In genomic region chr19:15330801-15331418, GRCh38 we compare ENCODE assay signal across 8 cellular contexts. TPM values are rescaled to one million over a fixed set of nuclear protein-coding genes. Genes with fewer than 3 reads are reported as not detected.
DNase-seq lines count a peak whose midpoint lies in the region; TF ChIP-seq lines count a peak whose summit lies in the region.

No MANE protein-coding gene starts in this region.

- H3K4me1 ChIP-seq in PC-9 (replicated peaks; ENCODE audit: insufficient read depth), result peaks cover 49% of the 10 kb centered on the region
- H3K4me1 ChIP-seq in mononuclear cell (ENCODE audit: insufficient read depth, low read length), result peaks cover 70% of the 10 kb centered on the region

- H3K4me2 ChIP-seq in PC-9, result peak overlapping the region; percentile 98

- no peaks in the 10 kb centered on the region for H3K9me3 ChIP-seq in PC-9 (ENCODE audit: insufficient read depth, low read depth)
- H3K9me3 ChIP-seq in mononuclear cell (ENCODE audit: low read depth, low read length), result no peaks in the 10 kb centered on the region

- H4K20me1 ChIP-seq in PC-9 (ENCODE audit: insufficient read depth), result peaks cover 56% of the 10 kb centered on the region

- no peak for TF ChIP-seq CTCF in GM12875 (IDR thresholded peaks at IDR 0.05; ENCODE audit: borderline replicate concordance, insufficient read depth, low read depth, low read length)
- TF ChIP-seq CTCF in PC-9 (conservative IDR thresholded peaks at IDR 0.05), result no peak

- H3K79me2 ChIP-seq in PC-9 (ENCODE audit: low read depth), result peaks cover 74% of the 10 kb centered on the region

- no peaks in the 10 kb centered on the region for H3K9me2 ChIP-seq in PC-9 (ENCODE audit: insufficient read depth)

- BruUV-seq in PC-9 (replicated peaks; lab: Mats Ljungman, UMichigan), result TSS peak; percentile 25

- H3K27me3 ChIP-seq in PC-9 (ENCODE audit: insufficient read depth, low read depth), result no peaks in the 10 kb centered on the region
- no peaks in the 10 kb centered on the region for H3K27me3 ChIP-seq in mononuclear cell (ENCODE audit: insufficient read depth, low read length)

- peaks cover 32% of the 10 kb centered on the region for H3F3A ChIP-seq in PC-9 (ENCODE audit: insufficient read depth, low read depth)

- intact Hi-C loops in PC-9 (cut with micrococcal nuclease; ENCODE audit: unreplicated experiment), result no loop called here

- peak overlapping the region; percentile 97 for H3K4me3 ChIP-seq in GM12875 (ENCODE audit: low read depth, low read length)
- peak overlapping the region; percentile 91 for H3K4me3 ChIP-seq in PC-9
- H3K4me3 ChIP-seq in mononuclear cell (ENCODE audit: low read length), result peak overlapping the region; percentile 92

- peak overlapping the region; percentile 83 for H3K27ac ChIP-seq in PC-9

- POLR2A ChIA-PET in PC-9 (lab: Charles Lee; ENCODE audit: unreplicated experiment), result no interaction called here

- peaks cover 4% of the 10 kb centered on the region; the same call in 1 of the 2 replicates for H3K36me3 ChIP-seq in PC-9 (ENCODE audit: low read depth)

- no peak overlapping the region for H2AFZ ChIP-seq in PC-9

- DNase-seq in PC-9, result peak; percentile 18 to 82
- peak; percentile 62 for DNase-seq in dermis blood vessel endothelial cell
- DNase-seq in stimulated activated CD4-positive, alpha-beta T cell treated with anti-CD3 and anti-CD28 coated beads, Interleukin-4, amount 100 ng/mL, for 1 hour, result no peak
- no peak for DNase-seq in NCI-H2107 treated with DMSO at 0.1 percent for 48 hours (lab: John Stamatoyannopoulos, UW; ENCODE audit: unreplicated experiment)
- no peak for DNase-seq in HuH-7 (ENCODE audit: low spot score)
- DNase-seq in NCI-H128 (lab: John Stamatoyannopoulos, UW; ENCODE audit: unreplicated experiment), result no peak

- CTCF ChIA-PET in PC-9 (lab: Charles Lee), result no interaction called here

RNA-seq across cellular contexts. Expression of gene BRD4, which starts 1.4 kb away (rescaled TPM):
- 109 and 138 TPM in 2 replicates for total RNA-seq in PC-9 (2021)
- 10.9 and 21.3 TPM in 2 replicates for total RNA-seq in dermis blood vessel endothelial cell
- total RNA-seq in mononuclear cell, result 29.3 TPM

RNA-seq across cellular contexts. Expression of gene AKAP8, which starts 48.7 kb away (rescaled TPM):
- total RNA-seq in PC-9 (2021) (39.5 and 43.4 TPM in 2 replicates), dermis blood vessel endothelial cell (19.9 and 24.2 TPM in 2 replicates), mononuclear cell (57.5 TPM)

Comparison
In these comparisons a context has a peak if more than half of its experiments do, and no peak if none do; other contexts are left out.
1. DNase-seq: peak in PC-9 (2 of 2) and dermis blood vessel endothelial cell (single experiment); none in stimulated activated CD4-positive, alpha-beta T cell treated with anti-CD3 and anti-CD28 coated beads, Interleukin-4, amount 100 ng/mL, for 1 hour (single experiment), NCI-H2107 treated with DMSO at 0.1 percent for 48 hours (single experiment), HuH-7 (single experiment) and NCI-H128 (single experiment).
2. Peak in every context shown above with its lines, with median percentiles within 50 percentile points of each other: H3K4me3 ChIP-seq.